10 cellular contexts compared by ENCODE assay signal in the genomic region with DNA sequence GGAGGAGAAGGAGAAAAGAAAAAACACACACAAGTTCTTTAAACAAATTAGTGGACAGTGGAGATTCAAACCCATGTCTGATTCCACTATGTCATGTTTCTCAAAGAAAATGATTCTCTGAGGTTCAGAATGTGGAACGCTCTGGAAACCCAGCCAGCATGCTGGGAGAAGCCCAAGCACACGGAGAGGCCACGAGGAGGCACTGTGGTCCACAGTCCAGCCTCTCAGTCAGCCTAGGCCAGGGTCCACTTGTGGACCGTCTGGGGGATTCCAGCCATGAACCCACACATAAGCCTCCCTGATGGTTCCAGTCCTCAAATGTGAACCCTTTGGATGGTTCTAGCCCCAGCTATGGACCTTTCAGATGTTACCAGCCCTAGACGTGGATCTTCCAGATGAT.
A peak's percentile ranks its signal among the peaks of the same experiment; 100 is the strongest.
DNase-seq lines count a peak whose midpoint lies in the region; ATAC-seq lines count a peak whose summit lies in the region.
"Had no signal": no experiment of that assay in that cellular context is flagged by ENCODE, and none has a peak within 500 bp of the region (broad histone marks: within the 10 kb centered on the region; RNA-seq: fewer than 3 reads in every experiment).

No MANE protein-coding gene starts in this region.

- ATAC-seq in HG03159 (IDR thresholded peaks at IDR 0.05; ENCODE audit: unreplicated experiment) (no peak), HG03196 (IDR thresholded peaks at IDR 0.05; ENCODE audit: unreplicated experiment) (no peak), HG02840 (IDR thresholded peaks at IDR 0.05; ENCODE audit: low FRiP score, unreplicated experiment) (no peak)

- no peak overlapping the region for H2BK5ac ChIP-seq in mesendoderm (ENCODE audit: low read length)

- no peak overlapping the region for H2BK15ac ChIP-seq in mesendoderm (replicated peaks; ENCODE audit: low read depth)

- H2AK5ac ChIP-seq in mesendoderm (ENCODE audit: low read length), result no peak overlapping the region

- no peak overlapping the region for H2BK120ac ChIP-seq in mesendoderm (ENCODE audit: low read depth, low read length)

- H3K4me2 ChIP-seq in Karpas-422 (ENCODE audit: low read depth, low read length, poor library complexity, severe bottlenecking), result no peak overlapping the region
- no peak overlapping the region for H3K4me2 ChIP-seq in mesendoderm (ENCODE audit: low read length)

- no peaks in the 10 kb centered on the region for H3K9me2 ChIP-seq in Karpas-422 (replicated peaks; ENCODE audit: insufficient read depth, low read length)

- H3K4ac ChIP-seq in mesendoderm (ENCODE audit: low read depth, low read length), result no peak overlapping the region

- H3K56ac ChIP-seq in mesendoderm (ENCODE audit: low read length), result no peak overlapping the region

- no peak overlapping the region for H4K5ac ChIP-seq in mesendoderm (ENCODE audit: low read length)

- no peaks in the 10 kb centered on the region for H3K36me3 ChIP-seq in Karpas-422 (ENCODE audit: insufficient read depth, low read length)
- H3K36me3 ChIP-seq in mesendoderm (ENCODE audit: control insufficient read depth, insufficient read depth, low read length), result no peaks in the 10 kb centered on the region
- H3K36me3 ChIP-seq: SJSA1 had no signal

- no peak overlapping the region for H3K9ac ChIP-seq in Karpas-422 (ENCODE audit: low read length)
- H3K9ac ChIP-seq in mesendoderm (ENCODE audit: low read length), result no peak overlapping the region

- H3K27me3 ChIP-seq in Karpas-422 (ENCODE audit: low read length) (no peaks in the 10 kb centered on the region), mesendoderm (ENCODE audit: insufficient read depth, low read length, poor library complexity) (no peaks in the 10 kb centered on the region)
- H3K27me3 ChIP-seq: SJSA1 had no signal

- no peak overlapping the region for H3K23ac ChIP-seq in mesendoderm (ENCODE audit: low read length)

- H3K9me3 ChIP-seq in Karpas-422 (ENCODE audit: low read length), result no peaks in the 10 kb centered on the region
- H3K9me3 ChIP-seq: SJSA1 had no signal

- H3K79me1 ChIP-seq in mesendoderm (ENCODE audit: low read length), result no peaks in the 10 kb centered on the region

- no CpG with 5 or more reads among the region's 5 CpGs for WGBS in mesendoderm (ENCODE audit: extremely low coverage, insufficient coverage, low lambda C conversion rate)

- H2AFZ ChIP-seq in Karpas-422 (ENCODE audit: low read length), result no peak overlapping the region

- H3K4me3 ChIP-seq in Karpas-422 (ENCODE audit: low read length) (no peak overlapping the region), mesendoderm (ENCODE audit: low read length) (no peak overlapping the region)
- H3K4me3 ChIP-seq: SJSA1 had no signal

- H3K27ac ChIP-seq in Karpas-422 (ENCODE audit: low read length) (no peak overlapping the region), mesendoderm (ENCODE audit: low read depth, low read length) (no peak overlapping the region)
- H3K27ac ChIP-seq: SJSA1 had no signal

- no peaks in the 10 kb centered on the region for H3K79me2 ChIP-seq in Karpas-422 (ENCODE audit: low read length)
- H3K79me2 ChIP-seq in mesendoderm (ENCODE audit: control insufficient read depth, insufficient read depth, low read length), result no peaks in the 10 kb centered on the region

- no peaks in the 10 kb centered on the region for H3K4me1 ChIP-seq in Karpas-422 (ENCODE audit: low read length)
- H3K4me1 ChIP-seq in mesendoderm (ENCODE audit: control insufficient read depth, low read depth, low read length), result no peaks in the 10 kb centered on the region

- H4K8ac ChIP-seq in mesendoderm (ENCODE audit: low read depth, low read length), result no peak overlapping the region

- no peak overlapping the region for H3K18ac ChIP-seq in mesendoderm (ENCODE audit: low read length)

- DNase-seq in D341Med (ENCODE audit: low spot score) (peak; percentile 50), Karpas-422 (peak; percentile 69), cerebellar cortex (ENCODE audit: low spot score) (peak; percentile 14), mesendoderm (peak; percentile 28)
- DNase-seq in activated T-cell treated with anti-CD3 and anti-CD28 coated beads, Interleukin-2, amount 50 U/mL, for 1 hour, result no peak
- DNase-seq: NCI-H146 had no signal

- no peaks in the 10 kb centered on the region for H4K20me1 ChIP-seq in Karpas-422 (ENCODE audit: insufficient read depth, low read depth, low read length)
